Comparison of ENCODE assay signal across 1 cellular context in genomic region chr4:1956631-1957030, GRCh38.
TF ChIP-seq lines count a peak whose summit lies in the region.

No MANE protein-coding gene starts in this region.

TF ChIP-seq in GM23338, 12 proteins besides CTCF, POLR2A, EP300 and RAD21 (continued from another document):
- TF ChIP-seq REST (IDR thresholded peaks at IDR 0.05; ENCODE audit: unreplicated experiment) = no peak
- TF ChIP-seq STAT1 (IDR thresholded peaks at IDR 0.05; ENCODE audit: unreplicated experiment) = no peak
- no peak for TF ChIP-seq CREB1 (CRISPR knock-in tag; IDR thresholded peaks at IDR 0.05; ENCODE audit: low read depth)
- TF ChIP-seq ZNF462 (CRISPR knock-in tag; IDR thresholded peaks at IDR 0.05) = no peak
